8 cellular contexts compared by ENCODE assay signal in genomic region chr19:17304386-17305047, GRCh38. TPM values are rescaled to one million over a fixed set of nuclear protein-coding genes. Genes with fewer than 3 reads are reported as not detected.
A peak's percentile ranks its signal among the peaks of the same experiment; 100 is the strongest.
DNase-seq lines count a peak whose midpoint lies in the region; ATAC-seq and TF ChIP-seq lines count a peak whose summit lies in the region.

No MANE protein-coding gene starts in this region.

- CTCF ChIA-PET in MCF 10A (lab: Yijun Ruan, JAX) = interaction anchor here (0.6 to 2.0 kb wide), 11 partner anchors 8 to 1044 kb away, joined by 3 to 13 read pairs (median 4); partner anchors contain the start of gene CCDC194
- CTCF ChIA-PET in mammary epithelial cell (lab: Charles Lee; ENCODE audit: low non-redundant PET) = interaction anchor here (0.7 to 1.3 kb wide), 3 partner anchors 8 to 89 kb away, joined by 3 to 24 read pairs (median 6); no protein-coding TSS in a partner anchor

- TF ChIP-seq EP300 in upper lobe of left lung (IDR thresholded peaks at IDR 0.05) = no peak

- H3K27ac ChIP-seq in mammary epithelial cell (ENCODE audit: insufficient read depth, low read depth, low read length) (no peak overlapping the region), adrenal gland (peak overlapping the region; percentile 64 to 95 (median 89)), upper lobe of left lung (peak overlapping the region; percentile 68 to 96 (median 88))

- dilution Hi-C loops in mammary epithelial cell (cut with HindIII; ENCODE audit: low sequenced_read_pairs) = loop anchor here (5.0 to 10.0 kb wide), 3 partner anchors 60 to 223 kb away; partner anchors contain the start of gene NR2F6

- peak overlapping the region; percentile 78 for H3K4me3 Mint-ChIP-seq in MCF 10A (ENCODE audit: unreplicated experiment)
- H3K4me3 Mint-ChIP-seq in memory B cell = peak overlapping the region; percentile 28

- H3K4me3 ChIP-seq in mammary epithelial cell (replicated peaks in 1 of 3; ENCODE audit: insufficient read depth in 1 of 3, low read depth in 2 of 3, low read length in 3 of 3) (no peak overlapping the region), adrenal gland (no peak overlapping the region), upper lobe of left lung (peak overlapping the region in 1 of 4 donors; percentile 88)

- POLR2A ChIA-PET in MCF 10A (lab: Yijun Ruan, JAX) = interaction anchor here (0.6 to 10.5 kb wide), 10 partner anchors 8 to 888 kb away, joined by 3 to 152 read pairs (median 6); partner anchors contain the start of genes ANO8, GTPBP3, MPV17L2 and MVB12A

- no peak for TF ChIP-seq CTCF in MCF 10A (IDR thresholded peaks at IDR 0.05; ENCODE audit: unreplicated experiment)
- TF ChIP-seq CTCF in mammary epithelial cell (conservative IDR thresholded peaks at IDR 0.05 in 1 of 2, IDR thresholded peaks at IDR 0.05 in 1 of 2; ENCODE audit: extremely low read depth in 1 of 2, insufficient read depth in 1 of 2, low read depth in 1 of 2, low read length in 2 of 2) = no peak
- TF ChIP-seq CTCF in adrenal gland (IDR thresholded peaks at IDR 0.05) = no peak
- TF ChIP-seq CTCF in upper lobe of left lung (IDR thresholded peaks at IDR 0.05) = no peak

- H3K36me3 Mint-ChIP-seq in MCF 10A (ENCODE audit: insufficient read depth, unreplicated experiment) (peaks cover 14% of the 10 kb centered on the region), memory B cell (no peaks in the 10 kb centered on the region)

- H3K27me3 Mint-ChIP-seq in MCF 10A (ENCODE audit: insufficient read depth, unreplicated experiment) (no peaks in the 10 kb centered on the region), memory B cell (no peaks in the 10 kb centered on the region)

- H3K9me3 ChIP-seq in mammary epithelial cell (replicated peaks; ENCODE audit: insufficient read depth, low read length) (no peaks in the 10 kb centered on the region), adrenal gland (replicated peaks in 1 of 3) (no peaks in the 10 kb centered on the region), upper lobe of left lung (no peaks in the 10 kb centered on the region)

- H3K9ac ChIP-seq in mammary epithelial cell (ENCODE audit: insufficient read depth, low read length) = no peak overlapping the region

- H3K27me3 ChIP-seq in mammary epithelial cell (ENCODE audit: insufficient read depth, low read length) (no peaks in the 10 kb centered on the region), adrenal gland (no peaks in the 10 kb centered on the region), upper lobe of left lung (no peaks in the 10 kb centered on the region)

- peaks cover 16% of the 10 kb centered on the region for H3K79me2 ChIP-seq in mammary epithelial cell (ENCODE audit: insufficient read depth, low read length)

- peaks cover 36% of the 10 kb centered on the region for H3K4me1 ChIP-seq in mammary epithelial cell (ENCODE audit: insufficient read depth, low read length)
- peaks cover 33 to 47% of the 10 kb centered on the region in 2 donors for H3K4me1 ChIP-seq in adrenal gland (replicated peaks in 1 of 2)
- peaks cover 30 to 76% (median 47%) of the 10 kb centered on the region in 4 donors for H3K4me1 ChIP-seq in upper lobe of left lung

- no TSS peak for BruUV-seq in MCF 10A (replicated peaks; lab: Mats Ljungman, UMichigan)
- no TSS peak for BruUV-seq in mammary epithelial cell (replicated peaks; lab: Mats Ljungman, UMichigan)

- no peak overlapping the region for H3K4me2 ChIP-seq in mammary epithelial cell (ENCODE audit: insufficient read depth, low read depth, low read length)

- intact Hi-C loops in MCF 10A (cut with micrococcal nuclease) = loop anchor here (1.0 kb wide), 2 partner anchors 8 to 30 kb away; partner anchors contain the start of gene ANO8
- intact Hi-C loops in mammary epithelial cell (cut with micrococcal nuclease) = loop anchor here (1.0 kb wide), 2 partner anchors 11 to 30 kb away; partner anchors contain the start of gene ANO8
- intact Hi-C loops in adrenal gland (cut with DNase I) = loop anchor here in 1 of 2 donors (10.0 kb wide), 1 partner anchor 80 kb away; no protein-coding TSS in a partner anchor

- H2AFZ ChIP-seq in mammary epithelial cell (ENCODE audit: low read depth, low read length) = no peak overlapping the region

- H3K9me3 Mint-ChIP-seq in MCF 10A (ENCODE audit: unreplicated experiment) (no peaks in the 10 kb centered on the region), memory B cell (no peaks in the 10 kb centered on the region)

- H3K27ac Mint-ChIP-seq in MCF 10A (ENCODE audit: low read depth, unreplicated experiment) = peak overlapping the region; percentile 55
- no peak overlapping the region for H3K27ac Mint-ChIP-seq in memory B cell

- TF ChIP-seq POLR2A in adrenal gland (IDR thresholded peaks at IDR 0.05) = no peak
- TF ChIP-seq POLR2A in upper lobe of left lung (IDR thresholded peaks at IDR 0.05) = no peak

- WGBS in mammary epithelial cell (ENCODE audit: low coverage, missing lambda C conversion rate) = 30% methylated on average over 10 of the region's 11 CpGs
- WGBS in adrenal gland, 4 donors = 32 to 53% (median 45%) methylated on average over 9 to 11 of the region's 11 CpGs
- 46 to 56% methylated on average over 11 of the region's 11 CpGs for WGBS in upper lobe of left lung, 2 donors

- in situ Hi-C loops in mammary epithelial cell (cut with MboI; ENCODE audit: low sequenced_read_pairs in 2 of 2) = no loop called here

- H3K36me3 ChIP-seq in mammary epithelial cell (ENCODE audit: insufficient read depth, low read length) (no peaks in the 10 kb centered on the region), adrenal gland (replicated peaks in 1 of 2) (no peaks in the 10 kb centered on the region), upper lobe of left lung (peaks cover 0 to 7% (median 3%) of the 10 kb centered on the region in 4 donors)

- no peaks in the 10 kb centered on the region for H4K20me1 ChIP-seq in mammary epithelial cell (ENCODE audit: insufficient read depth, low read length)

- DNase-seq in MCF 10A (ENCODE audit: unreplicated experiment) = peak; percentile 61
- no peak for DNase-seq in mammary epithelial cell
- DNase-seq in adrenal gland = peak in 4 of 7 donors; percentile 49 to 69 (median 58)
- DNase-seq in memory B cell (ENCODE audit: low spot score in 2 of 2) = no peak
- DNase-seq in upper lobe of left lung = peak in 1 of 2 donors; percentile 64
- no peak for DNase-seq in AG08396 (ENCODE audit: low spot score)

- peaks cover 25% of the 10 kb centered on the region for H3K4me1 Mint-ChIP-seq in MCF 10A (ENCODE audit: insufficient read depth, unreplicated experiment)
- peaks cover 26% of the 10 kb centered on the region for H3K4me1 Mint-ChIP-seq in memory B cell

- ATAC-seq in memory B cell (ENCODE audit: low read depth) = no peak
- no peak for ATAC-seq in upper lobe of left lung (ENCODE audit: low FRiP score in 2 of 2)
- ATAC-seq in HG02981 (IDR thresholded peaks at IDR 0.05; ENCODE audit: unreplicated experiment) = no peak
- ATAC-seq in HG03521 (IDR thresholded peaks at IDR 0.05; ENCODE audit: unreplicated experiment) = no peak

RNA-seq across cellular contexts. Expression of gene MRPL34, which starts 1.2 kb away (rescaled TPM):
- 58.8 and 65.8 TPM in 2 replicates for total RNA-seq in MCF 10A (2022)
- 10 to 100 TPM; 36.7 to 76.3 TPM for total RNA-seq in mammary epithelial cell
- 43.1 TPM for polyA plus RNA-seq in mammary epithelial cell
- polyA minus RNA-seq in mammary epithelial cell = 7.2 TPM
- 100 to 1,000 TPM; 126 to 358 (median 170) TPM for total RNA-seq in adrenal gland
- 100 to 1,000 TPM; 101 to 144 (median 121) TPM for polyA plus RNA-seq in adrenal gland
- 100 to 1,000 TPM in 5 of 6 donors, 10 to 100 TPM in 1; 98.3 to 176 (median 122) TPM for total RNA-seq in upper lobe of left lung

RNA-seq across cellular contexts. Expression of gene ABHD8, which starts 1.3 kb away (rescaled TPM):
- total RNA-seq in MCF 10A (2022) = 4.1 and 6.4 TPM in 2 replicates
- total RNA-seq in mammary epithelial cell = 10 to 100 TPM in 1 of 2 donors, 1 to 10 TPM in 1; 8.5 to 29.3 TPM
- polyA plus RNA-seq in mammary epithelial cell = 3.6 TPM
- 1.1 TPM for polyA minus RNA-seq in mammary epithelial cell
- 10 to 100 TPM; 24.7 to 60.0 (median 42.1) TPM for total RNA-seq in adrenal gland
- polyA plus RNA-seq in adrenal gland = 10 to 100 TPM in 2 of 3 donors, 1 to 10 TPM in 1; 2.3 to 33.1 (median 32.0) TPM
- total RNA-seq in upper lobe of left lung = 10 to 100 TPM; 19.7 to 23.4 (median 21.2) TPM

RNA-seq across cellular contexts. Expression of gene DDA1, which starts 4.8 kb away (rescaled TPM):
- total RNA-seq in MCF 10A (2022) = 57.4 and 60.4 TPM in 2 replicates
- total RNA-seq in mammary epithelial cell = 10 to 100 TPM; 35.8 to 83.1 TPM
- polyA plus RNA-seq in mammary epithelial cell = 72.6 TPM
- 26.9 TPM for polyA minus RNA-seq in mammary epithelial cell
- total RNA-seq in adrenal gland = 10 to 100 TPM in 7 of 8 donors, 1 to 10 TPM in 1; 6.8 to 54.9 (median 38.7) TPM
- 10 to 100 TPM; 40.3 to 71.4 (median 50.4) TPM for polyA plus RNA-seq in adrenal gland
- 10 to 100 TPM; 11.5 to 42.8 (median 28.4) TPM for total RNA-seq in upper lobe of left lung

RNA-seq across cellular contexts. Expression of gene ANKLE1, which starts 22.8 kb away (rescaled TPM):
- 0.16 and 1.0 TPM in 2 replicates for total RNA-seq in MCF 10A (2022)
- under 1 TPM; 0.47 to 0.50 TPM for total RNA-seq in mammary epithelial cell
- 0.24 TPM for polyA plus RNA-seq in mammary epithelial cell
- not detected for polyA minus RNA-seq in mammary epithelial cell
- 1 to 10 TPM in 1 of 8 donors, under 1 TPM in 7; 0.25 to 1.8 (median 0.38) TPM for total RNA-seq in adrenal gland
- 1 to 10 TPM in 1 of 3 donors, under 1 TPM in 2; 0.11 to 1.7 (median 0.64) TPM for polyA plus RNA-seq in adrenal gland
- 10 to 100 TPM in 1 of 6 donors, 1 to 10 TPM in 3, under 1 TPM in 2; 0.57 to 13.6 (median 1.4) TPM for total RNA-seq in upper lobe of left lung

RNA-seq across cellular contexts. Expression of gene ANO8, which starts 30.1 kb away (rescaled TPM):
- 13.0 and 14.5 TPM in 2 replicates for total RNA-seq in MCF 10A (2022)
- 10 to 100 TPM in 1 of 2 donors, 1 to 10 TPM in 1; 3.5 to 10.8 TPM for total RNA-seq in mammary epithelial cell
- 1.3 TPM for polyA plus RNA-seq in mammary epithelial cell
- 5.0 TPM for polyA minus RNA-seq in mammary epithelial cell
- total RNA-seq in adrenal gland = 10 to 100 TPM; 18.4 to 78.0 (median 27.9) TPM
- 10 to 100 TPM in 2 of 3 donors, 1 to 10 TPM in 1; 4.4 to 70.7 (median 33.0) TPM for polyA plus RNA-seq in adrenal gland
- 10 to 100 TPM in 4 of 6 donors, 1 to 10 TPM in 2; 9.0 to 45.1 (median 16.4) TPM for total RNA-seq in upper lobe of left lung

Comparison
In these comparisons a context has a peak if more than half of its experiments do, and no peak if none do; other contexts are left out.
1. DNase-seq: peak in MCF 10A (single experiment) and adrenal gland (4 of 7); none in mammary epithelial cell (single experiment), memory B cell (0 of 2) and AG08396 (single experiment).